12 cellular contexts compared by ENCODE assay signal in the genomic region with DNA sequence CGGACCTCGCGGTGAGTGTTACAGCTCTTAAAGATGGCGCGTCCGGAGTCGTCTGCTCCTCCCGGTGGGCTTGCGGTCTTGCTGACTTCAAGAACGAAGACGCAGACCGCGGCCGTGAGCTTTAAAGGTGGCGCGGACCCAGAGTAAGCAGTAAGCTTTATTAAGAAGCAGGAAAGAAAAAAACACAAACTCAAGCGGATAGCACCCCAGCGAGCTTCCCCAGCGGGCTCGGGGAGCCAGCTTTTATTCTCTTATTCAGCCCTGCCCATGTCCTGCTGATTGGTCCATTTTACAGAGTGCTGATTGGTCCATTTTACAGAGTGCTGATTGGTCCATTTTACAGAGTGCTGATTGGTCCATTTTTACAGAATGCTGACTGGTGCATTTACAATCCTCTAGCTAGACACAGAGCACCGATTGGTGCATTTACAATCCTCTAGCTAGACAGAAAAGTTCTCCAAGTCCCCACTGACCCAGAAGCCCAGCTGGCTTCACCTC. TPM values are rescaled to one million over a fixed set of nuclear protein-coding genes. Genes with fewer than 3 reads are reported as not detected.
"Had no signal": no experiment of that assay in that cellular context is flagged by ENCODE, and none has a peak within 500 bp of the region (broad histone marks: within the 10 kb centered on the region; RNA-seq: fewer than 3 reads in every experiment).

A gene (minus strand): TSS at position 218 of the 498 bp plus-strand sequence.

RNA-seq across cellular contexts. Expression of the gene that starts here (rescaled TPM):
- total RNA-seq: left cardiac atrium; left ventricle myocardium superior; mesenteric fat pad; mucosa of descending colon; myocyte; natural killer cell treated with Interleukin-12 subunit alpha and Interleukin-12 subunit beta and Interleukin-15 and Interleukin-18, amount 100 ng/mL, for 72 hours; osteocyte; sigmoid colon; thoracic aorta; upper lobe of right lung had no signal
- polyA plus RNA-seq: keratinocyte; naive thymus-derived CD4-positive, alpha-beta T cell had no signal
